1 cellular context compared by ENCODE assay signal in genomic region chr11:62542750-62543567, GRCh38.
TF ChIP-seq lines count a peak whose summit lies in the region.

No MANE protein-coding gene starts in this region.

TF ChIP-seq in HepG2, 621 proteins besides CTCF, POLR2A, EP300 and RAD21 (continued from another document):
- TF ChIP-seq SAP130 (CRISPR knock-in tag; IDR thresholded peaks at IDR 0.05; ENCODE audit: low read depth) (peak; percentile 66), HDAC1 (CRISPR knock-in tag; IDR thresholded peaks at IDR 0.05) (peak; percentile 21; the same call in 1 of the 2 replicates), ZNF607 (CRISPR knock-in tag; IDR thresholded peaks at IDR 0.05; ENCODE audit: borderline replicate concordance) (no peak), ZNF138 (CRISPR knock-in tag; IDR thresholded peaks at IDR 0.05; ENCODE audit: low read depth) (0 out of 2 replicates have a peak, but pooled peaks have one; percentile 44), CREB1 (IDR thresholded peaks at IDR 0.05) (0 out of 2 replicates have a peak, but pooled peaks have one; percentile 5), CREB1 (CRISPR knock-in tag; IDR thresholded peaks at IDR 0.05) (no peak), HNF4A (CRISPR knock-in tag; IDR thresholded peaks at IDR 0.05) (peak; percentile 7; the same call in 1 of the 2 replicates), TBX2 (CRISPR knock-in tag; IDR thresholded peaks at IDR 0.05; ENCODE audit: borderline replicate concordance) (peak; percentile 40; the same call in 1 of the 2 replicates), ZNF644 (CRISPR knock-in tag; IDR thresholded peaks at IDR 0.05; ENCODE audit: low read depth) (no peak), BCL6 (CRISPR knock-in tag; IDR thresholded peaks at IDR 0.05) (no peak), BORCS8-MEF2B (CRISPR knock-in tag; IDR thresholded peaks at IDR 0.05) (0 out of 2 replicates have a peak, but pooled peaks have one; percentile 53), RNF219 (CRISPR knock-in tag; IDR thresholded peaks at IDR 0.05) (no peak), PHF5A (CRISPR knock-in tag; IDR thresholded peaks at IDR 0.05; ENCODE audit: low read depth, unreplicated experiment) (peak; percentile 36), KLF16 (CRISPR knock-in tag; IDR thresholded peaks at IDR 0.05) (no peak), ZNF792 (CRISPR knock-in tag; IDR thresholded peaks at IDR 0.05) (0 out of 2 replicates have a peak, but pooled peaks have one; percentile 19), RFX5 (IDR thresholded peaks at IDR 0.05; ENCODE audit: low read depth, low read length) (no peak), ZNF430 (CRISPR knock-in tag; IDR thresholded peaks at IDR 0.05) (peak; percentile 75), ZNF280B (CRISPR knock-in tag; IDR thresholded peaks at IDR 0.05; ENCODE audit: borderline replicate concordance) (no peak), ZFX (CRISPR knock-in tag; IDR thresholded peaks at IDR 0.05; ENCODE audit: low read depth) (peak; percentile 53), PPARG (CRISPR knock-in tag; conservative IDR thresholded peaks at IDR 0.05) (no peak), ZNF124 (CRISPR knock-in tag; IDR thresholded peaks at IDR 0.05) (no peak), MAZ (IDR thresholded peaks at IDR 0.05; ENCODE audit: borderline replicate concordance, low read depth, low read length) (no peak), MAZ (CRISPR knock-in tag; IDR thresholded peaks at IDR 0.05; ENCODE audit: low read depth) (peak; percentile 56; the same call in 1 of the 2 replicates), SP1 (IDR thresholded peaks at IDR 0.05) (no peak), SP1 (CRISPR knock-in tag; IDR thresholded peaks at IDR 0.05) (no peak), NFKBIZ (CRISPR knock-in tag; IDR thresholded peaks at IDR 0.05) (peak; percentile 33; the same call in 1 of the 2 replicates), RBAK (CRISPR knock-in tag; IDR thresholded peaks at IDR 0.05) (no peak), SMC3 (IDR thresholded peaks at IDR 0.05; ENCODE audit: low read length) (peak; percentile 47), NFKB2 (CRISPR knock-in tag; IDR thresholded peaks at IDR 0.05; ENCODE audit: borderline replicate concordance) (no peak), ONECUT2 (CRISPR knock-in tag; IDR thresholded peaks at IDR 0.05) (no peak), IRF2 (CRISPR knock-in tag; IDR thresholded peaks at IDR 0.05) (peak; percentile 81), RBFOX2 (IDR thresholded peaks at IDR 0.05; ENCODE audit: low read depth, low read length) (peak; percentile 46; the same call in 1 of the 2 replicates), IKZF4 (CRISPR knock-in tag; IDR thresholded peaks at IDR 0.05; ENCODE audit: borderline replicate concordance, low read depth, not compliant biosample characterization) (no peak), CBX1 (IDR thresholded peaks at IDR 0.05; ENCODE audit: low read depth) (peak; percentile 28), NFATC3 (CRISPR knock-in tag; IDR thresholded peaks at IDR 0.05) (0 out of 2 replicates have a peak, but pooled peaks have one; percentile 24), ZSCAN29 (CRISPR knock-in tag; conservative IDR thresholded peaks at IDR 0.05) (no peak), MIER2 (CRISPR knock-in tag; IDR thresholded peaks at IDR 0.05) (no peak), ZNF180 (CRISPR knock-in tag; IDR thresholded peaks at IDR 0.05; ENCODE audit: borderline replicate concordance, low read depth) (no peak), PITX1 (CRISPR knock-in tag; IDR thresholded peaks at IDR 0.05) (peak; percentile 21; the same call in 1 of the 2 replicates), REPIN1 (CRISPR knock-in tag; IDR thresholded peaks at IDR 0.05; ENCODE audit: borderline replicate concordance, low read depth) (0 out of 2 replicates have a peak, but pooled peaks have one; percentile 58)
- TF ChIP-seq, protein P1, sequence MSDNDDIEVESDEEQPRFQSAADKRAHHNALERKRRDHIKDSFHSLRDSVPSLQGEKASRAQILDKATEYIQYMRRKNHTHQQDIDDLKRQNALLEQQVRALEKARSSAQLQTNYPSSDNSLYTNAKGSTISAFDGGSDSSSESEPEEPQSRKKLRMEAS (IDR thresholded peaks at IDR 0.05): peak; percentile 48; the same call in 1 of the 2 replicates
- TF ChIP-seq, protein P2, sequence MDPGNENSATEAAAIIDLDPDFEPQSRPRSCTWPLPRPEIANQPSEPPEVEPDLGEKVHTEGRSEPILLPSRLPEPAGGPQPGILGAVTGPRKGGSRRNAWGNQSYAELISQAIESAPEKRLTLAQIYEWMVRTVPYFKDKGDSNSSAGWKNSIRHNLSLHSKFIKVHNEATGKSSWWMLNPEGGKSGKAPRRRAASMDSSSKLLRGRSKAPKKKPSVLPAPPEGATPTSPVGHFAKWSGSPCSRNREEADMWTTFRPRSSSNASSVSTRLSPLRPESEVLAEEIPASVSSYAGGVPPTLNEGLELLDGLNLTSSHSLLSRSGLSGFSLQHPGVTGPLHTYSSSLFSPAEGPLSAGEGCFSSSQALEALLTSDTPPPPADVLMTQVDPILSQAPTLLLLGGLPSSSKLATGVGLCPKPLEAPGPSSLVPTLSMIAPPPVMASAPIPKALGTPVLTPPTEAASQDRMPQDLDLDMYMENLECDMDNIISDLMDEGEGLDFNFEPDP (CRISPR knock-in tag; conservative IDR thresholded peaks at IDR 0.05): no peak
- TF ChIP-seq, protein P3, sequence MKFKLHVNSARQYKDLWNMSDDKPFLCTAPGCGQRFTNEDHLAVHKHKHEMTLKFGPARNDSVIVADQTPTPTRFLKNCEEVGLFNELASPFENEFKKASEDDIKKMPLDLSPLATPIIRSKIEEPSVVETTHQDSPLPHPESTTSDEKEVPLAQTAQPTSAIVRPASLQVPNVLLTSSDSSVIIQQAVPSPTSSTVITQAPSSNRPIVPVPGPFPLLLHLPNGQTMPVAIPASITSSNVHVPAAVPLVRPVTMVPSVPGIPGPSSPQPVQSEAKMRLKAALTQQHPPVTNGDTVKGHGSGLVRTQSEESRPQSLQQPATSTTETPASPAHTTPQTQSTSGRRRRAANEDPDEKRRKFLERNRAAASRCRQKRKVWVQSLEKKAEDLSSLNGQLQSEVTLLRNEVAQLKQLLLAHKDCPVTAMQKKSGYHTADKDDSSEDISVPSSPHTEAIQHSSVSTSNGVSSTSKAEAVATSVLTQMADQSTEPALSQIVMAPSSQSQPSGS (CRISPR knock-in tag; IDR thresholded peaks at IDR 0.05): 0 out of 2 replicates have a peak, but pooled peaks have one; percentile 51
- TF ChIP-seq, protein P4, sequence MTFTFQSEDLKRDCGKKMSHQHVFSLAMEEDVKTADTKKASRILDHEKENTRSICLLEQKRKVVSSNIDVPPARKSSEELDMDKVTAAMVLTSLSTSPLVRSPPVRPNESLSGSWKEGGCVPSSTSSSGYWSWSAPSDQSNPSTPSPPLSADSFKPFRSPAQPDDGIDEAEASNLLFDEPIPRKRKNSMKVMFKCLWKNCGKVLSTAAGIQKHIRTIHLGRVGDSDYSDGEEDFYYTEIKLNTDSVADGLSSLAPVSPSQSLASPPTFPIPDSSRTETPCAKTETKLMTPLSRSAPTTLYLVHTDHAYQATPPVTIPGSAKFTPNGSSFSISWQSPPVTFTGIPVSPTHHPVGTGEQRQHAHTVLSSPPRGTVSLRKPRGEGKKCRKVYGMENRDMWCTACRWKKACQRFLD (CRISPR knock-in tag; IDR thresholded peaks at IDR 0.05; ENCODE audit: borderline replicate concordance): no peak
- TF ChIP-seq, protein P5, sequence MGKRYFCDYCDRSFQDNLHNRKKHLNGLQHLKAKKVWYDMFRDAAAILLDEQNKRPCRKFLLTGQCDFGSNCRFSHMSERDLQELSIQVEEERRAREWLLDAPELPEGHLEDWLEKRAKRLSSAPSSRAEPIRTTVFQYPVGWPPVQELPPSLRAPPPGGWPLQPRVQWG (CRISPR knock-in tag; IDR thresholded peaks at IDR 0.05; ENCODE audit: borderline replicate concordance, low read depth): no peak
- TF ChIP-seq, protein P6, sequence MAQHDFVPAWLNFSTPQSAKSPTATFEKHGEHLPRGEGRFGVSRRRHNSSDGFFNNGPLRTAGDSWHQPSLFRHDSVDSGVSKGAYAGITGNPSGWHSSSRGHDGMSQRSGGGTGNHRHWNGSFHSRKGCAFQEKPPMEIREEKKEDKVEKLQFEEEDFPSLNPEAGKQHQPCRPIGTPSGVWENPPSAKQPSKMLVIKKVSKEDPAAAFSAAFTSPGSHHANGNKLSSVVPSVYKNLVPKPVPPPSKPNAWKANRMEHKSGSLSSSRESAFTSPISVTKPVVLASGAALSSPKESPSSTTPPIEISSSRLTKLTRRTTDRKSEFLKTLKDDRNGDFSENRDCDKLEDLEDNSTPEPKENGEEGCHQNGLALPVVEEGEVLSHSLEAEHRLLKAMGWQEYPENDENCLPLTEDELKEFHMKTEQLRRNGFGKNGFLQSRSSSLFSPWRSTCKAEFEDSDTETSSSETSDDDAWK (CRISPR knock-in tag; IDR thresholded peaks at IDR 0.05): no peak
- TF ChIP-seq, protein P7, sequence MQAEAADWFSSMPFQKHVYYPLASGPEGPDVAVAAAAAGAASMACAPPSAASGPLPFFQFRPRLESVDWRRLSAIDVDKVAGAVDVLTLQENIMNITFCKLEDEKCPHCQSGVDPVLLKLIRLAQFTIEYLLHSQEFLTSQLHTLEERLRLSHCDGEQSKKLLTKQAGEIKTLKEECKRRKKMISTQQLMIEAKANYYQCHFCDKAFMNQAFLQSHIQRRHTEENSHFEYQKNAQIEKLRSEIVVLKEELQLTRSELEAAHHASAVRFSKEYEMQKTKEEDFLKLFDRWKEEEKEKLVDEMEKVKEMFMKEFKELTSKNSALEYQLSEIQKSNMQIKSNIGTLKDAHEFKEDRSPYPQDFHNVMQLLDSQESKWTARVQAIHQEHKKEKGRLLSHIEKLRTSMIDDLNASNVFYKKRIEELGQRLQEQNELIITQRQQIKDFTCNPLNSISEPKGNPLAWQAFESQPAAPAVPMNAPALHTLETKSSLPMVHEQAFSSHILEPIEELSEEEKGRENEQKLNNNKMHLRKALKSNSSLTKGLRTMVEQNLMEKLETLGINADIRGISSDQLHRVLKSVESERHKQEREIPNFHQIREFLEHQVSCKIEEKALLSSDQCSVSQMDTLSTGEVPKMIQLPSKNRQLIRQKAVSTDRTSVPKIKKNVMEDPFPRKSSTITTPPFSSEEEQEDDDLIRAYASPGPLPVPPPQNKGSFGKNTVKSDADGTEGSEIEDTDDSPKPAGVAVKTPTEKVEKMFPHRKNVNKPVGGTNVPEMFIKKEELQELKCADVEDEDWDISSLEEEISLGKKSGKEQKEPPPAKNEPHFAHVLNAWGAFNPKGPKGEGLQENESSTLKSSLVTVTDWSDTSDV (CRISPR knock-in tag; IDR thresholded peaks at IDR 0.05): no peak
- TF ChIP-seq, protein P8, sequence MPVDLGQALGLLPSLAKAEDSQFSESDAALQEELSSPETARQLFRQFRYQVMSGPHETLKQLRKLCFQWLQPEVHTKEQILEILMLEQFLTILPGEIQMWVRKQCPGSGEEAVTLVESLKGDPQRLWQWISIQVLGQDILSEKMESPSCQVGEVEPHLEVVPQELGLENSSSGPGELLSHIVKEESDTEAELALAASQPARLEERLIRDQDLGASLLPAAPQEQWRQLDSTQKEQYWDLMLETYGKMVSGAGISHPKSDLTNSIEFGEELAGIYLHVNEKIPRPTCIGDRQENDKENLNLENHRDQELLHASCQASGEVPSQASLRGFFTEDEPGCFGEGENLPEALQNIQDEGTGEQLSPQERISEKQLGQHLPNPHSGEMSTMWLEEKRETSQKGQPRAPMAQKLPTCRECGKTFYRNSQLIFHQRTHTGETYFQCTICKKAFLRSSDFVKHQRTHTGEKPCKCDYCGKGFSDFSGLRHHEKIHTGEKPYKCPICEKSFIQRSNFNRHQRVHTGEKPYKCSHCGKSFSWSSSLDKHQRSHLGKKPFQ (CRISPR knock-in tag; IDR thresholded peaks at IDR 0.05; ENCODE audit: insufficient replicate concordance): no peak
- TF ChIP-seq, protein P9, sequence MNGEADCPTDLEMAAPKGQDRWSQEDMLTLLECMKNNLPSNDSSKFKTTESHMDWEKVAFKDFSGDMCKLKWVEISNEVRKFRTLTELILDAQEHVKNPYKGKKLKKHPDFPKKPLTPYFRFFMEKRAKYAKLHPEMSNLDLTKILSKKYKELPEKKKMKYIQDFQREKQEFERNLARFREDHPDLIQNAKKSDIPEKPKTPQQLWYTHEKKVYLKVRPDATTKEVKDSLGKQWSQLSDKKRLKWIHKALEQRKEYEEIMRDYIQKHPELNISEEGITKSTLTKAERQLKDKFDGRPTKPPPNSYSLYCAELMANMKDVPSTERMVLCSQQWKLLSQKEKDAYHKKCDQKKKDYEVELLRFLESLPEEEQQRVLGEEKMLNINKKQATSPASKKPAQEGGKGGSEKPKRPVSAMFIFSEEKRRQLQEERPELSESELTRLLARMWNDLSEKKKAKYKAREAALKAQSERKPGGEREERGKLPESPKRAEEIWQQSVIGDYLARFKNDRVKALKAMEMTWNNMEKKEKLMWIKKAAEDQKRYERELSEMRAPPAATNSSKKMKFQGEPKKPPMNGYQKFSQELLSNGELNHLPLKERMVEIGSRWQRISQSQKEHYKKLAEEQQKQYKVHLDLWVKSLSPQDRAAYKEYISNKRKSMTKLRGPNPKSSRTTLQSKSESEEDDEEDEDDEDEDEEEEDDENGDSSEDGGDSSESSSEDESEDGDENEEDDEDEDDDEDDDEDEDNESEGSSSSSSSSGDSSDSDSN (CRISPR knock-in tag; IDR thresholded peaks at IDR 0.05): peak; percentile 52
